9 cellular contexts compared by ENCODE assay signal in the genomic region with DNA sequence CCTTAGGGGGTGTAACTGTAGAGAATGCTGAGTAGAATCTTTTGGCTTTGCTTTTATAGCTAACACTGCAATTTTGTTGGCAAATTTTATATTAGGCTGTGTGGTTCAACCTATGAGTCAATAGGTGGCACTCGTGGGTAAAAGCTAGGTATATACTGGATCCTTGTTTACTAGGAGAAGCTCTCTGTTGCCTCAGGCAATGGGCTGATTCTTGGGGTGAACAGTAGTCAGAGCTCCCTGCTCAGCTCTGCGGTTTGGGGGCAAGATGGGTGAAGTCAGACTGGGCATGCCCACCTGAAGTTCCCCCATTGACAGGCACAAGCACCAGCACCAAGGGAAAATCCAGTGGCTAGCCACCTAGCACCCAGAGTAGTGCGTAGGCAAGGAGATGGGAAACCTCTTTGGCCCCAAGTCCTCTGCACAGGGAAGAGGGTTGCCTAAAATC.
DNase-seq lines count a peak whose midpoint lies in the region; ATAC-seq, FAIRE-seq and TF ChIP-seq lines count a peak whose summit lies in the region.
"Had no signal": no experiment of that assay in that cellular context is flagged by ENCODE, and none has a peak within 500 bp of the region (broad histone marks: within the 10 kb centered on the region; RNA-seq: fewer than 3 reads in every experiment).

No MANE protein-coding gene starts in this region.

- H3K4me2 ChIP-seq in Loucy (ENCODE audit: low read depth, low read length, poor library complexity, severe bottlenecking): no peak overlapping the region

- no peak overlapping the region for H2AFZ ChIP-seq in Loucy (ENCODE audit: low read length)

- H3K36me3 ChIP-seq in Loucy (ENCODE audit: insufficient read depth, low read length) (no peaks in the 10 kb centered on the region), small intestine (ENCODE audit: control insufficient read depth in 2 of 2, insufficient read depth in 2 of 2, low read length in 2 of 2) (no peaks in the 10 kb centered on the region)

- H3K4me3 Mint-ChIP-seq in chondrocyte (ENCODE audit: unreplicated experiment): no peak overlapping the region
- H3K4me3 Mint-ChIP-seq in activated CD4-positive, alpha-beta memory T cell treated with anti-CD3 and anti-CD28 coated beads for 36 hours: no peak overlapping the region
- H3K4me3 Mint-ChIP-seq in effector memory CD8-positive, alpha-beta T cell: no peak overlapping the region

- H3K27me3 ChIP-seq in Loucy (ENCODE audit: insufficient read depth, low read length, poor library complexity, severe bottlenecking) (no peaks in the 10 kb centered on the region), small intestine (ENCODE audit: control insufficient read depth in 2 of 2, insufficient read depth in 2 of 2, low read length in 2 of 2) (no peaks in the 10 kb centered on the region)

- no peak overlapping the region for H3K4me3 ChIP-seq in Loucy (ENCODE audit: low read length, poor library complexity, severe bottlenecking)
- no peak overlapping the region for H3K4me3 ChIP-seq in small intestine (ENCODE audit: low read depth in 1 of 2, low read length in 2 of 2)

- FAIRE-seq in small intestine (lab: Jason Lieb, UNC): no peak
- FAIRE-seq: islet of Langerhans had no signal

- no peaks in the 10 kb centered on the region for H4K20me1 ChIP-seq in Loucy (ENCODE audit: insufficient read depth, low read length, poor library complexity, severe bottlenecking)

- no peak overlapping the region for H3K27ac ChIP-seq in small intestine (ENCODE audit: low read depth in 1 of 2, low read length in 1 of 2)

- H3K27me3 Mint-ChIP-seq in chondrocyte (ENCODE audit: low read depth): peaks cover 1% of the 10 kb centered on the region
- no peaks in the 10 kb centered on the region for H3K27me3 Mint-ChIP-seq in activated CD4-positive, alpha-beta memory T cell treated with anti-CD3 and anti-CD28 coated beads for 36 hours
- no peaks in the 10 kb centered on the region for H3K27me3 Mint-ChIP-seq in effector memory CD8-positive, alpha-beta T cell

- no peaks in the 10 kb centered on the region for H3K9me3 ChIP-seq in Loucy (ENCODE audit: insufficient read depth, low read depth, low read length)
- no peaks in the 10 kb centered on the region for H3K9me3 ChIP-seq in small intestine (ENCODE audit: control insufficient read depth, low read depth)

- CTCF ChIA-PET in activated CD4-positive, alpha-beta memory T cell treated with anti-CD3 and anti-CD28 coated beads for 36 hours (lab: Charles Lee): no interaction called here

- no peaks in the 10 kb centered on the region for H3K4me1 Mint-ChIP-seq in chondrocyte (ENCODE audit: low read depth)
- H3K4me1 Mint-ChIP-seq in activated CD4-positive, alpha-beta memory T cell treated with anti-CD3 and anti-CD28 coated beads for 36 hours (ENCODE audit: low read depth): no peaks in the 10 kb centered on the region
- no peaks in the 10 kb centered on the region for H3K4me1 Mint-ChIP-seq in effector memory CD8-positive, alpha-beta T cell (ENCODE audit: low read depth in 2 of 2)

- H3K9ac ChIP-seq in Loucy (ENCODE audit: low read depth, low read length, poor library complexity, severe bottlenecking): no peak overlapping the region

- intact Hi-C loops in activated CD4-positive, alpha-beta memory T cell treated with anti-CD3 and anti-CD28 coated beads for 36 hours (cut with micrococcal nuclease): no loop called here

- H3K9me2 ChIP-seq in Loucy (replicated peaks; ENCODE audit: low read depth, low read length): no peaks in the 10 kb centered on the region

- ATAC-seq in GM21526 (IDR thresholded peaks at IDR 0.05; ENCODE audit: low FRiP score, unreplicated experiment): peak; percentile 89
- no peak for ATAC-seq in effector memory CD8-positive, alpha-beta T cell (replicated peaks)

- no peaks in the 10 kb centered on the region for H3K36me3 Mint-ChIP-seq in chondrocyte (ENCODE audit: low read depth)
- no peaks in the 10 kb centered on the region for H3K36me3 Mint-ChIP-seq in activated CD4-positive, alpha-beta memory T cell treated with anti-CD3 and anti-CD28 coated beads for 36 hours
- H3K36me3 Mint-ChIP-seq in effector memory CD8-positive, alpha-beta T cell (ENCODE audit: insufficient read depth): no peaks in the 10 kb centered on the region

- H3K27ac Mint-ChIP-seq in chondrocyte (ENCODE audit: unreplicated experiment): no peak overlapping the region
- no peak overlapping the region for H3K27ac Mint-ChIP-seq in activated CD4-positive, alpha-beta memory T cell treated with anti-CD3 and anti-CD28 coated beads for 36 hours
- no peak overlapping the region for H3K27ac Mint-ChIP-seq in effector memory CD8-positive, alpha-beta T cell

- 38 to 46% (median 46%) methylated on average over 3 of the region's 3 CpGs for WGBS in small intestine, 3 donors

- H3K4me1 ChIP-seq in Loucy (ENCODE audit: insufficient read depth, low read length, poor library complexity, severe bottlenecking): no peaks in the 10 kb centered on the region
- H3K4me1 ChIP-seq in small intestine (ENCODE audit: control insufficient read depth in 2 of 2, insufficient read depth in 1 of 2, low read depth in 1 of 2, low read length in 1 of 2): no peaks in the 10 kb centered on the region

- TF ChIP-seq CTCF in Loucy (conservative IDR thresholded peaks at IDR 0.05; ENCODE audit: low read length): peak; percentile 38
- TF ChIP-seq CTCF in chondrocyte (IDR thresholded peaks at IDR 0.05): peak; percentile 42

- POLR2A ChIA-PET in activated CD4-positive, alpha-beta memory T cell treated with anti-CD3 and anti-CD28 coated beads for 36 hours (lab: Charles Lee): no interaction called here

- H3K9me3 Mint-ChIP-seq in chondrocyte (ENCODE audit: low read depth): peaks cover 6% of the 10 kb centered on the region
- H3K9me3 Mint-ChIP-seq in activated CD4-positive, alpha-beta memory T cell treated with anti-CD3 and anti-CD28 coated beads for 36 hours: peaks cover 8% of the 10 kb centered on the region
- peaks cover 7 to 9% of the 10 kb centered on the region in 2 donors for H3K9me3 Mint-ChIP-seq in effector memory CD8-positive, alpha-beta T cell

- no peaks in the 10 kb centered on the region for H3F3A ChIP-seq in Loucy (ENCODE audit: low read depth)

- H3K79me2 ChIP-seq in Loucy (ENCODE audit: insufficient read depth, low read length): no peaks in the 10 kb centered on the region

- DNase-seq in AML-193 (lab: John Stamatoyannopoulos, UW) (peak; percentile 22 to 46), chondrocyte (ENCODE audit: low spot score) (no peak), T1000 (lab: John Stamatoyannopoulos, UW) (no peak), small intestine (no peak)
- DNase-seq in activated CD4-positive, alpha-beta memory T cell treated with anti-CD3 and anti-CD28 coated beads for 36 hours: no peak
- DNase-seq in effector memory CD8-positive, alpha-beta T cell: no peak

Comparison
In these comparisons a context has a peak if more than half of its experiments do, and no peak if none do; other contexts are left out.
1. DNase-seq: peak in AML-193 (2 of 2); none in chondrocyte (single experiment), T1000 (single experiment), small intestine (single experiment), activated CD4-positive, alpha-beta memory T cell treated with anti-CD3 and anti-CD28 coated beads for 36 hours (single experiment) and effector memory CD8-positive, alpha-beta T cell (0 of 3).